ENCODE assay signal across 8 cellular contexts in genomic region chrX:9464435-9465371, GRCh38. TPM values are rescaled to one million over a fixed set of nuclear protein-coding genes. Genes with fewer than 3 reads are reported as not detected.
DNase-seq lines count a peak whose midpoint lies in the region; ATAC-seq and TF ChIP-seq lines count a peak whose summit lies in the region.

Gene TBL1X, plus strand, starts transcription at chrX:9465058. Its CDS starts 188,529 bp downstream, at chrX:9653587.

- no peak for TF ChIP-seq CTCF in endothelial cell (IDR thresholded peaks at IDR 0.05; ENCODE audit: unreplicated experiment)

- POLR2A ChIA-PET in HEK293T (lab: Yijun Ruan, JAX), result no interaction called here

- H3K4me3 Mint-ChIP-seq in activated CD8-positive, alpha-beta memory T cell treated with anti-CD3 and anti-CD28 coated beads, Interleukin-2, amount 10 ng/mL, durations not matched to agents 7 days and 5 days, result peak within 1 kb of the TSS; percentile 71
- H3K4me3 Mint-ChIP-seq in endothelial cell (ENCODE audit: unreplicated experiment), result peak within 1 kb of the TSS; percentile 81
- peak within 1 kb of the TSS; percentile 89 for H3K4me3 Mint-ChIP-seq in stimulated activated naive CD8-positive, alpha-beta T cell treated with anti-CD3 and anti-CD28 coated beads, Interleukin-15, amount 100 ng/mL, for 72 hours

- H3K27me3 Mint-ChIP-seq in activated CD8-positive, alpha-beta memory T cell treated with anti-CD3 and anti-CD28 coated beads, Interleukin-2, amount 10 ng/mL, durations not matched to agents 7 days and 5 days, result no peaks in the 10 kb centered on the region
- no peaks in the 10 kb centered on the region for H3K27me3 Mint-ChIP-seq in endothelial cell (ENCODE audit: unreplicated experiment)
- H3K27me3 Mint-ChIP-seq in stimulated activated naive CD8-positive, alpha-beta T cell treated with anti-CD3 and anti-CD28 coated beads, Interleukin-15, amount 100 ng/mL, for 72 hours, result no peaks in the 10 kb centered on the region

- ATAC-seq in activated CD8-positive, alpha-beta memory T cell treated with anti-CD3 and anti-CD28 coated beads, Interleukin-2, amount 10 ng/mL, durations not matched to agents 7 days and 5 days, result peak; percentile 63
- ATAC-seq in stimulated activated naive CD8-positive, alpha-beta T cell treated with anti-CD3 and anti-CD28 coated beads, Interleukin-15, amount 100 ng/mL, for 72 hours, result peak; percentile 42

- peaks cover 8% of the 10 kb centered on the region for H3K36me3 Mint-ChIP-seq in activated CD8-positive, alpha-beta memory T cell treated with anti-CD3 and anti-CD28 coated beads, Interleukin-2, amount 10 ng/mL, durations not matched to agents 7 days and 5 days
- no peaks in the 10 kb centered on the region for H3K36me3 Mint-ChIP-seq in endothelial cell (ENCODE audit: low read depth, unreplicated experiment)

- CTCF ChIA-PET in HEK293T (lab: Yijun Ruan, JAX), result no interaction called here
- CTCF ChIA-PET in activated CD8-positive, alpha-beta memory T cell treated with anti-CD3 and anti-CD28 coated beads, Interleukin-2, amount 10 ng/mL, durations not matched to agents 7 days and 5 days (lab: Charles Lee), result interaction anchor here (0.9 kb wide), 1 partner anchor 123 kb away, joined by 4 read pairs; no protein-coding TSS in a partner anchor

- peak within 1 kb of the TSS; percentile 87 for H3K27ac Mint-ChIP-seq in activated CD8-positive, alpha-beta memory T cell treated with anti-CD3 and anti-CD28 coated beads, Interleukin-2, amount 10 ng/mL, durations not matched to agents 7 days and 5 days
- no peak within 1 kb of the TSS for H3K27ac Mint-ChIP-seq in endothelial cell (ENCODE audit: unreplicated experiment)
- H3K27ac Mint-ChIP-seq in stimulated activated naive CD8-positive, alpha-beta T cell treated with anti-CD3 and anti-CD28 coated beads, Interleukin-15, amount 100 ng/mL, for 72 hours, result peak within 1 kb of the TSS; percentile 98 to 99

- peak; percentile 24 for DNase-seq in GF-D8 (lab: John Stamatoyannopoulos, UW)
- peak; percentile 64 for DNase-seq in HEK293T (ENCODE audit: extremely low spot score)
- DNase-seq in NCI-H345 (lab: John Stamatoyannopoulos, UW), result peak; percentile 73
- peak; percentile 69 for DNase-seq in activated CD8-positive, alpha-beta memory T cell treated with anti-CD3 and anti-CD28 coated beads, Interleukin-2, amount 10 ng/mL, durations not matched to agents 7 days and 5 days
- DNase-seq in endothelial cell (ENCODE audit: low spot score), result peak; percentile 39
- DNase-seq in midbrain (lab: John Stamatoyannopoulos, UW), result peak; percentile 49
- DNase-seq in stimulated activated naive CD8-positive, alpha-beta T cell treated with anti-CD3 and anti-CD28 coated beads, Interleukin-15, amount 100 ng/mL, for 72 hours, result peak; percentile 58 to 70
- no peak for DNase-seq in foreskin melanocyte

- H3K4me1 Mint-ChIP-seq in activated CD8-positive, alpha-beta memory T cell treated with anti-CD3 and anti-CD28 coated beads, Interleukin-2, amount 10 ng/mL, durations not matched to agents 7 days and 5 days, result peaks cover 40% of the 10 kb centered on the region
- peaks cover 13% of the 10 kb centered on the region for H3K4me1 Mint-ChIP-seq in endothelial cell (ENCODE audit: unreplicated experiment)
- peaks cover 41% of the 10 kb centered on the region for H3K4me1 Mint-ChIP-seq in stimulated activated naive CD8-positive, alpha-beta T cell treated with anti-CD3 and anti-CD28 coated beads, Interleukin-15, amount 100 ng/mL, for 72 hours

- H3K9me3 Mint-ChIP-seq in activated CD8-positive, alpha-beta memory T cell treated with anti-CD3 and anti-CD28 coated beads, Interleukin-2, amount 10 ng/mL, durations not matched to agents 7 days and 5 days (ENCODE audit: low read depth), result no peaks in the 10 kb centered on the region
- H3K9me3 Mint-ChIP-seq in endothelial cell (ENCODE audit: unreplicated experiment), result no peaks in the 10 kb centered on the region
- H3K9me3 Mint-ChIP-seq in stimulated activated naive CD8-positive, alpha-beta T cell treated with anti-CD3 and anti-CD28 coated beads, Interleukin-15, amount 100 ng/mL, for 72 hours, result no peaks in the 10 kb centered on the region

TF ChIP-seq in HEK293T, 16 proteins besides CTCF, POLR2A, EP300 and RAD21:
- TF ChIP-seq SUZ12 (IDR thresholded peaks at IDR 0.05) (no peak), L3MBTL2 (conservative IDR thresholded peaks at IDR 0.05) (no peak), ELF4 (IDR thresholded peaks at IDR 0.05) (no peak), LEF1 (IDR thresholded peaks at IDR 0.05; ENCODE audit: borderline replicate concordance) (no peak), BHLHE40 (IDR thresholded peaks at IDR 0.05; ENCODE audit: borderline replicate concordance) (no peak), CTBP1 (IDR thresholded peaks at IDR 0.05; ENCODE audit: borderline replicate concordance) (no peak), ZNF384 (IDR thresholded peaks at IDR 0.05) (no peak), HDGF (IDR thresholded peaks at IDR 0.05; ENCODE audit: borderline replicate concordance) (no peak), SP1 (IDR thresholded peaks at IDR 0.05) (no peak), TARDBP (IDR thresholded peaks at IDR 0.05) (no peak), PKNOX1 (IDR thresholded peaks at IDR 0.05) (no peak), FOXK2 (IDR thresholded peaks at IDR 0.05) (no peak), FOXA1 (IDR thresholded peaks at IDR 0.05) (no peak)

RNA-seq across cellular contexts. Expression of gene TBL1X, which starts in this region (rescaled TPM):
- total RNA-seq in activated CD8-positive, alpha-beta memory T cell treated with anti-CD3 and anti-CD28 coated beads, Interleukin-2, amount 10 ng/mL, durations not matched to agents 7 days and 5 days, result 10 to 100 TPM; 33.2 to 35.5 TPM
- total RNA-seq in endothelial cell (ENCODE audit: unreplicated experiment), result 19.4 TPM
